Comparison of ENCODE assay signal across 15 cellular contexts in genomic region chr1:5649166-5649551, GRCh38.
A peak's percentile ranks its signal among the peaks of the same experiment; 100 is the strongest.
DNase-seq lines count a peak whose midpoint lies in the region; ATAC-seq and TF ChIP-seq lines count a peak whose summit lies in the region.
"Had no signal": no experiment of that assay in that cellular context is flagged by ENCODE, and none has a peak within 500 bp of the region (broad histone marks: within the 10 kb centered on the region; RNA-seq: fewer than 3 reads in every experiment).

No MANE protein-coding gene starts in this region.

- H3K36me3 ChIP-seq in thyroid gland: no peaks in the 10 kb centered on the region
- H3K36me3 ChIP-seq: HAP-1 had no signal

- no peaks in the 10 kb centered on the region for H3K27me3 ChIP-seq in thyroid gland

- H3K27ac Mint-ChIP-seq in activated CD8-positive, alpha-beta memory T cell treated with anti-CD3 and anti-CD28 coated beads, Interleukin-2, amount 10 ng/mL, durations not matched to agents 7 days and 5 days: no peak overlapping the region
- no peak overlapping the region for H3K27ac Mint-ChIP-seq in osteocyte (ENCODE audit: unreplicated experiment)
- H3K27ac Mint-ChIP-seq: CD4-positive, alpha-beta T cell had no signal

- peaks cover 3% of the 10 kb centered on the region for H3K9me3 Mint-ChIP-seq in activated CD8-positive, alpha-beta memory T cell treated with anti-CD3 and anti-CD28 coated beads, Interleukin-2, amount 10 ng/mL, durations not matched to agents 7 days and 5 days (ENCODE audit: low read depth)
- H3K9me3 Mint-ChIP-seq in osteocyte (ENCODE audit: unreplicated experiment): peaks cover 31% of the 10 kb centered on the region

- H3K4me1 Mint-ChIP-seq in activated CD8-positive, alpha-beta memory T cell treated with anti-CD3 and anti-CD28 coated beads, Interleukin-2, amount 10 ng/mL, durations not matched to agents 7 days and 5 days: peaks cover 9% of the 10 kb centered on the region
- no peaks in the 10 kb centered on the region for H3K4me1 Mint-ChIP-seq in osteocyte (ENCODE audit: unreplicated experiment)

- H3K4me3 Mint-ChIP-seq in activated CD8-positive, alpha-beta memory T cell treated with anti-CD3 and anti-CD28 coated beads, Interleukin-2, amount 10 ng/mL, durations not matched to agents 7 days and 5 days: no peak overlapping the region
- H3K4me3 Mint-ChIP-seq in osteocyte (ENCODE audit: unreplicated experiment): no peak overlapping the region
- H3K4me3 Mint-ChIP-seq: CD4-positive, alpha-beta T cell had no signal

- intact Hi-C loops in thyroid gland (cut with DNase I): no loop called here

- CTCF ChIA-PET in activated CD8-positive, alpha-beta memory T cell treated with anti-CD3 and anti-CD28 coated beads, Interleukin-2, amount 10 ng/mL, durations not matched to agents 7 days and 5 days (lab: Charles Lee): no interaction called here

- H3K4me1 ChIP-seq in thyroid gland: no peaks in the 10 kb centered on the region
- H3K4me1 ChIP-seq: HAP-1 had no signal

- WGBS in thyroid gland, 2 donors: 81 to 91% methylated on average over 4 of the region's 4 CpGs

- no peak for ATAC-seq in activated CD8-positive, alpha-beta memory T cell treated with anti-CD3 and anti-CD28 coated beads, Interleukin-2, amount 10 ng/mL, durations not matched to agents 7 days and 5 days
- ATAC-seq in left lobe of liver: no peak
- ATAC-seq: GM12878 had no signal

- TF ChIP-seq POLR2A in thyroid gland (IDR thresholded peaks at IDR 0.05): no peak

- H3K36me3 Mint-ChIP-seq in activated CD8-positive, alpha-beta memory T cell treated with anti-CD3 and anti-CD28 coated beads, Interleukin-2, amount 10 ng/mL, durations not matched to agents 7 days and 5 days: no peaks in the 10 kb centered on the region
- H3K36me3 Mint-ChIP-seq in osteocyte (ENCODE audit: unreplicated experiment): no peaks in the 10 kb centered on the region

- H3K27ac ChIP-seq in thyroid gland: no peak overlapping the region

- H3K4me3 ChIP-seq in thyroid gland (replicated peaks in 1 of 3): no peak overlapping the region
- H3K4me3 ChIP-seq: GM12878, HAP-1 had no signal

- H3K27me3 Mint-ChIP-seq in activated CD8-positive, alpha-beta memory T cell treated with anti-CD3 and anti-CD28 coated beads, Interleukin-2, amount 10 ng/mL, durations not matched to agents 7 days and 5 days: peaks cover 9% of the 10 kb centered on the region
- H3K27me3 Mint-ChIP-seq in osteocyte (ENCODE audit: unreplicated experiment): no peaks in the 10 kb centered on the region

- TF ChIP-seq CTCF in osteocyte (IDR thresholded peaks at IDR 0.05) (no peak), thyroid gland (IDR thresholded peaks at IDR 0.05) (no peak)

- DNase-seq in activated CD8-positive, alpha-beta memory T cell treated with anti-CD3 and anti-CD28 coated beads, Interleukin-2, amount 10 ng/mL, durations not matched to agents 7 days and 5 days: peak; percentile 21
- DNase-seq in activated CD8-positive, alpha-beta memory T cell treated with anti-CD3 and anti-CD28 coated beads for 24 hours: no peak
- DNase-seq in left lobe of liver (ENCODE audit: low spot score) (peak; percentile 7), osteocyte (ENCODE audit: extremely low spot score, unreplicated experiment) (peak; percentile 57), thyroid gland (no peak), NCI-H1105 treated with DMSO at 0.1 percent for 48 hours (lab: John Stamatoyannopoulos, UW) (no peak), retina (no peak)
- DNase-seq: 8988T; AML-193; C1 segment of cervical spinal cord; Calu3; CD4-positive, alpha-beta T cell; DMS 273 treated with DMSO at 0.1 percent for 48 hours had no signal

- no peaks in the 10 kb centered on the region for H3K9me3 ChIP-seq in thyroid gland
- H3K9me3 ChIP-seq: HAP-1 had no signal

Comparison
In these comparisons a context has a peak if more than half of its experiments do, and no peak if none do; other contexts are left out.
1. DNase-seq: peak in activated CD8-positive, alpha-beta memory T cell treated with anti-CD3 and anti-CD28 coated beads, Interleukin-2, amount 10 ng/mL, durations not matched to agents 7 days and 5 days (single experiment), left lobe of liver (single experiment) and osteocyte (single experiment); none in activated CD8-positive, alpha-beta memory T cell treated with anti-CD3 and anti-CD28 coated beads for 24 hours (single experiment), thyroid gland (0 of 2), NCI-H1105 treated with DMSO at 0.1 percent for 48 hours (single experiment) and retina (single experiment).